In genomic region chr17:82655038-82655479, GRCh38 we compare ENCODE assay signal across 13 cellular contexts. TPM values are rescaled to one million over a fixed set of nuclear protein-coding genes. Genes with fewer than 3 reads are reported as not detected.
A peak's percentile ranks its signal among the peaks of the same experiment; 100 is the strongest.
DNase-seq lines count a peak whose midpoint lies in the region; ATAC-seq, FAIRE-seq and TF ChIP-seq lines count a peak whose summit lies in the region.
"Had no signal": no experiment of that assay in that cellular context is flagged by ENCODE, and none has a peak within 500 bp of the region (broad histone marks: within the 10 kb centered on the region; RNA-seq: fewer than 3 reads in every experiment).

No MANE protein-coding gene starts in this region.

- peak overlapping the region in 2 of 4 donors; percentile 39 to 54 for H3K27ac ChIP-seq in pancreas

- in situ Hi-C loops in ACHN (cut with HindIII; ENCODE audit: low pct_ligation_motif_present, low pct_unique_long_range_greater_than_20kb, low sequenced_read_pairs) = no loop called here

- H3K36me3 ChIP-seq in pancreas (no peaks in the 10 kb centered on the region), MG63 (no peaks in the 10 kb centered on the region)

- H3K4me3 Mint-ChIP-seq in Calu3 (ENCODE audit: low read depth, unreplicated experiment) = peak overlapping the region; percentile 4
- H3K4me3 Mint-ChIP-seq: CD4-positive, alpha-beta T cell; naive thymus-derived CD8-positive, alpha-beta T cell had no signal

- H3K27me3 ChIP-seq in pancreas (no peaks in the 10 kb centered on the region), MG63 (no peaks in the 10 kb centered on the region)

- intact Hi-C loops in Calu3 (cut with micrococcal nuclease; ENCODE audit: unreplicated experiment) (loop anchor here (10.0 kb wide), 1 partner anchor 50 kb away; no protein-coding TSS in a partner anchor), pancreas (cut with DNase I) (loop anchor here in 1 of 3 donors (10.0 kb wide), 1 partner anchor 120 kb away; no protein-coding TSS in a partner anchor)

- ATAC-seq in pancreas = peak in 3 of 4 donors; percentile 7 to 51 (median 17)
- ATAC-seq: naive thymus-derived CD8-positive, alpha-beta T cell had no signal

- DNase-seq in Calu3 (peak; percentile 49), NOMO-1 treated with DMSO at 0.1 percent for 48 hours (lab: John Stamatoyannopoulos, UW; ENCODE audit: unreplicated experiment) (peak; percentile 72), ecto neural progenitor cell (ENCODE audit: low spot score) (peak; percentile 37), pancreas (peak in 2 of 6 donors; percentile 9 to 14), NCI-H2171 treated with DMSO at 0.1 percent for 48 hours (lab: John Stamatoyannopoulos, UW) (no peak), ACHN (no peak), MG63 (no peak), KG1 (lab: John Stamatoyannopoulos, UW) (no peak)
- DNase-seq: amygdala; CD4-positive, alpha-beta T cell; naive thymus-derived CD8-positive, alpha-beta T cell; NCI-H187 treated with DMSO at 0.1 percent for 48 hours had no signal

- no peak for FAIRE-seq in pancreas (lab: Jason Lieb, UNC)
- FAIRE-seq: HTR-8/SVneo had no signal

- H3K27me3 Mint-ChIP-seq in Calu3 (ENCODE audit: unreplicated experiment) = no peaks in the 10 kb centered on the region
- H3K27me3 Mint-ChIP-seq: CD4-positive, alpha-beta T cell; naive thymus-derived CD8-positive, alpha-beta T cell had no signal

- peaks cover 20% of the 10 kb centered on the region for H3K36me3 Mint-ChIP-seq in Calu3 (ENCODE audit: insufficient read depth, unreplicated experiment)

- no peak for TF ChIP-seq CTCF in Calu3 (IDR thresholded peaks at IDR 0.05; ENCODE audit: unreplicated experiment)
- no peak for TF ChIP-seq CTCF in pancreas (IDR thresholded peaks at IDR 0.05)

- H3K9me3 ChIP-seq in pancreas = no peaks in the 10 kb centered on the region
- H3K9me3 ChIP-seq in MG63 = no peaks in the 10 kb centered on the region

- H3K27ac Mint-ChIP-seq in Calu3 (ENCODE audit: unreplicated experiment) = peak overlapping the region; percentile 32
- H3K27ac Mint-ChIP-seq: CD4-positive, alpha-beta T cell had no signal

- CTCF ChIA-PET in Calu3 (lab: Charles Lee) = no interaction called here

- H3K4me1 ChIP-seq in pancreas = no peaks in the 10 kb centered on the region

- WGBS in pancreas, 2 donors = 70 to 72% methylated on average over 15 of the region's 15 CpGs

- peaks cover 22% of the 10 kb centered on the region for H3K4me1 Mint-ChIP-seq in Calu3 (ENCODE audit: low read depth, unreplicated experiment)
- H3K4me1 Mint-ChIP-seq: naive thymus-derived CD8-positive, alpha-beta T cell had no signal

- no peak overlapping the region for H3K4me3 ChIP-seq in pancreas
- no peak overlapping the region for H3K4me3 ChIP-seq in MG63

- H3K9me3 Mint-ChIP-seq in Calu3 (ENCODE audit: low read depth, unreplicated experiment) = no peaks in the 10 kb centered on the region
- H3K9me3 Mint-ChIP-seq: CD4-positive, alpha-beta T cell; naive thymus-derived CD8-positive, alpha-beta T cell had no signal

- no TSS peak for BruUV-seq in Calu3 (replicated peaks; lab: Mats Ljungman, UMichigan)

RNA-seq across cellular contexts. Expression of gene WDR45B, which starts 6.8 kb away (rescaled TPM):
- total RNA-seq in Calu3 (2022) (106 and 108 TPM in 2 replicates), pancreas (10 to 100 TPM; 28.3 to 55.4 (median 46.1) TPM)
- polyA plus RNA-seq in pancreas = 10 to 100 TPM; 47.3 to 63.2 TPM
- total RNA-seq in MG63 (2014; rRNA removed; shearing (Covaris generic); ENCODE audit: low replicate concordance) = 110 and 119 TPM in 2 replicates

RNA-seq across cellular contexts. Expression of gene RAB40B, which starts 43.4 kb away (rescaled TPM):
- total RNA-seq in Calu3 (2022) (20.5 and 21.9 TPM in 2 replicates), pancreas (1 to 10 TPM; 3.4 to 8.6 (median 5.6) TPM)
- 10 to 100 TPM; 11.3 to 15.8 TPM for polyA plus RNA-seq in pancreas
- total RNA-seq in MG63 (2014; rRNA removed; shearing (Covaris generic); ENCODE audit: low replicate concordance) = 11.1 and 11.6 TPM in 2 replicates

Comparison
In these comparisons a context has a peak if more than half of its experiments do, and no peak if none do; other contexts are left out.
1. DNase-seq: peak in Calu3 (single experiment), NOMO-1 treated with DMSO at 0.1 percent for 48 hours (single experiment) and ecto neural progenitor cell (single experiment); none in NCI-H2171 treated with DMSO at 0.1 percent for 48 hours (single experiment), ACHN (single experiment), MG63 (single experiment) and KG1 (single experiment).